1 cellular context compared by ENCODE assay signal in genomic region chr5:135448071-135448704, GRCh38.
TF ChIP-seq lines count a peak whose summit lies in the region.

No MANE protein-coding gene starts in this region.

TF ChIP-seq in WTC11, 78 proteins besides CTCF, POLR2A, EP300 and RAD21:
- TF ChIP-seq STAT6 (CRISPR knock-in tag; conservative IDR thresholded peaks at IDR 0.05; ENCODE audit: low read depth) (no peak), GRHL2 (CRISPR knock-in tag; IDR thresholded peaks at IDR 0.05; ENCODE audit: insufficient replicate concordance, severe bottlenecking) (no peak), AR (CRISPR knock-in tag; IDR thresholded peaks at IDR 0.05) (no peak), SOX15 (CRISPR knock-in tag; IDR thresholded peaks at IDR 0.05) (no peak), HMGA2 (CRISPR knock-in tag; IDR thresholded peaks at IDR 0.05) (no peak), CREB1 (CRISPR knock-in tag; IDR thresholded peaks at IDR 0.05) (no peak), RELA (CRISPR knock-in tag; IDR thresholded peaks at IDR 0.05; ENCODE audit: borderline replicate concordance) (no peak), ZNF219 (CRISPR knock-in tag; IDR thresholded peaks at IDR 0.05; ENCODE audit: borderline replicate concordance) (no peak), FOXK1 (CRISPR knock-in tag; IDR thresholded peaks at IDR 0.05) (no peak), CREM (CRISPR knock-in tag; IDR thresholded peaks at IDR 0.05) (no peak), ZNF317 (CRISPR knock-in tag; IDR thresholded peaks at IDR 0.05; ENCODE audit: borderline replicate concordance, low read depth) (no peak), ARID4B (CRISPR knock-in tag; IDR thresholded peaks at IDR 0.05; ENCODE audit: borderline replicate concordance) (no peak), ZBTB43 (CRISPR knock-in tag; IDR thresholded peaks at IDR 0.05) (no peak)
